In genomic region chr17:82114447-82114846, GRCh38 we compare ENCODE assay signal across 26 cellular contexts.
"Had no signal": no experiment of that assay in that cellular context is flagged by ENCODE, and none has a peak within 500 bp of the region (broad histone marks: within the 10 kb centered on the region; RNA-seq: fewer than 3 reads in every experiment).

No MANE protein-coding gene starts in this region.

- H3K27me3 Mint-ChIP-seq: naive thymus-derived CD4-positive, alpha-beta T cell; stimulated activated memory B cell treated with anti-CD40 and anti-IgM and Interleukin-4, amounts not matched to agents 10 μg/mL and 1 μg/mL and 100 μg/mL, for 72 hours; stimulated activated naive CD8-positive, alpha-beta T cell treated with anti-CD3 and anti-CD28 coated beads, Interleukin-15, Interleukin-2, amounts not matched to agents 100 ng/mL and 50 ng/mL, for 24 hours had no signal

- H3K4me2 ChIP-seq: hepatocyte, neural progenitor cell had no signal

- H3K27me3 ChIP-seq: colonic mucosa, hepatocyte, neural progenitor cell, spleen, tibial artery, upper lobe of left lung, uterus had no signal

- H3K27ac Mint-ChIP-seq: endodermal cell; naive thymus-derived CD4-positive, alpha-beta T cell; neural progenitor cell; stimulated activated memory B cell treated with anti-CD40 and anti-IgM and Interleukin-4, amounts not matched to agents 10 μg/mL and 1 μg/mL and 100 μg/mL, for 72 hours; stimulated activated naive CD8-positive, alpha-beta T cell treated with anti-CD3 and anti-CD28 coated beads, Interleukin-15, Interleukin-2, amounts not matched to agents 100 ng/mL and 50 ng/mL, for 24 hours had no signal

- DNase-seq: colonic mucosa; dermis blood vessel endothelial cell; effector CD4-positive, alpha-beta T cell; endodermal cell; erythroblast; foreskin melanocyte; head of caudate nucleus; kidney; left cardiac atrium; left ventricle myocardium inferior; naive thymus-derived CD4-positive, alpha-beta T cell; occipital lobe; psoas muscle; retina; spleen; stimulated activated CD4-positive, alpha-beta T cell treated with anti-CD3 and anti-CD28 coated beads, Interleukin-15, amount 100 ng/mL, for 24 hours; stimulated activated CD4-positive, alpha-beta T cell treated with anti-CD3 and anti-CD28 coated beads, Interleukin-1b, Interleukin-23, amount 100 ng/mL, for 48 hours; stimulated activated CD4-positive, alpha-beta T cell treated with anti-CD3 and anti-CD28 coated beads, Interleukin-4, amount 100 ng/mL, for 24 hours; tibial artery; upper lobe of left lung; uterus had no signal

- H3K9me3 Mint-ChIP-seq: endodermal cell; naive thymus-derived CD4-positive, alpha-beta T cell; neural progenitor cell; stimulated activated memory B cell treated with anti-CD40 and anti-IgM and Interleukin-4, amounts not matched to agents 10 μg/mL and 1 μg/mL and 100 μg/mL, for 72 hours; stimulated activated naive CD8-positive, alpha-beta T cell treated with anti-CD3 and anti-CD28 coated beads, Interleukin-15, Interleukin-2, amounts not matched to agents 100 ng/mL and 50 ng/mL, for 24 hours had no signal

- H3K79me2 ChIP-seq: hepatocyte had no signal

- H3K36me3 ChIP-seq: colonic mucosa, neural progenitor cell, uterus had no signal

- H3K4me3 Mint-ChIP-seq: endodermal cell; naive thymus-derived CD4-positive, alpha-beta T cell; neural progenitor cell; stimulated activated memory B cell treated with anti-CD40 and anti-IgM and Interleukin-4, amounts not matched to agents 10 μg/mL and 1 μg/mL and 100 μg/mL, for 72 hours; stimulated activated naive CD8-positive, alpha-beta T cell treated with anti-CD3 and anti-CD28 coated beads, Interleukin-15, Interleukin-2, amounts not matched to agents 100 ng/mL and 50 ng/mL, for 24 hours had no signal

- H3K9me3 ChIP-seq: colonic mucosa, left ventricle myocardium inferior, psoas muscle, spleen, tibial artery, upper lobe of left lung, uterus had no signal

- H3K4me1 ChIP-seq: colonic mucosa, left ventricle myocardium inferior, psoas muscle, spleen, tibial artery, uterus had no signal

- H3K4me3 ChIP-seq: colonic mucosa, hepatocyte, left ventricle myocardium inferior, neural progenitor cell, psoas muscle, spleen, tibial artery, upper lobe of left lung, uterus had no signal

- H3K4me1 Mint-ChIP-seq: stimulated activated memory B cell treated with anti-CD40 and anti-IgM and Interleukin-4, amounts not matched to agents 10 μg/mL and 1 μg/mL and 100 μg/mL, for 72 hours had no signal

- H3K9ac ChIP-seq: neural progenitor cell, parathyroid adenoma had no signal

- H3K27ac ChIP-seq: colonic mucosa, hepatocyte, left ventricle myocardium inferior, neural progenitor cell, parathyroid adenoma, psoas muscle, spleen, tibial artery, uterus had no signal

- H2AFZ ChIP-seq: hepatocyte, neural progenitor cell, parathyroid adenoma had no signal
